9 cellular contexts compared by ENCODE assay signal in genomic region chr20:34704177-34705007, GRCh38. TPM values are rescaled to one million over a fixed set of nuclear protein-coding genes. Genes with fewer than 3 reads are reported as not detected.
A peak's percentile ranks its signal among the peaks of the same experiment; 100 is the strongest.
DNase-seq lines count a peak whose midpoint lies in the region; ATAC-seq, FAIRE-seq and TF ChIP-seq lines count a peak whose summit lies in the region.
"Had no signal": no experiment of that assay in that cellular context is flagged by ENCODE, and none has a peak within 500 bp of the region (broad histone marks: within the 10 kb centered on the region; RNA-seq: fewer than 3 reads in every experiment).

A gene with protein sequence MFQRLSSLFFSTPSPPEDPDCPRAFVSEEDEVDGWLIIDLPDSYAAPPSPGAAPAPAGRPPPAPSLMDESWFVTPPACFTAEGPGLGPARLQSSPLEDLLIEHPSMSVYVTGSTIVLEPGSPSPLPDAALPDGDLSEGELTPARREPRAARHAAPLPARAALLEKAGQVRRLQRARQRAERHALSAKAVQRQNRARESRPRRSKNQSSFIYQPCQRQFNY (plus strand): TSS chr20:34704344. CDS start chr20:34708740, 4,396 bp downstream.

- H3K27ac Mint-ChIP-seq in activated B cell treated with CpG ODN at 0.5 μM for 24 hours: peak within 1 kb of the TSS; percentile 86

- ATAC-seq in GM18868 (IDR thresholded peaks at IDR 0.05; ENCODE audit: unreplicated experiment): peak; percentile 49
- ATAC-seq in HG03135 (IDR thresholded peaks at IDR 0.05; ENCODE audit: unreplicated experiment): peak; percentile 42
- ATAC-seq in activated B cell treated with CpG ODN at 0.5 μM for 24 hours (ENCODE audit: low read depth): peak; percentile 61

- peak within 1 kb of the TSS; percentile 92 for H3K4me3 Mint-ChIP-seq in activated B cell treated with CpG ODN at 0.5 μM for 24 hours

- intact Hi-C loops in activated B cell treated with CpG ODN at 0.5 μM for 24 hours (cut with micrococcal nuclease): loop anchor here (1.0 to 10.0 kb wide), 4 partner anchors 27 to 710 kb away; partner anchors contain the start of genes AHCY, PIGU, RALY and TRPC4AP

- no peaks in the 10 kb centered on the region for H3K27me3 ChIP-seq in bronchial epithelial cell (ENCODE audit: control insufficient read depth, insufficient read depth, low read length)
- H3K27me3 ChIP-seq in small intestine (ENCODE audit: control insufficient read depth in 2 of 2, insufficient read depth in 2 of 2, low read length in 2 of 2): no peaks in the 10 kb centered on the region

- H3K4me3 ChIP-seq in bronchial epithelial cell (ENCODE audit: low read depth, low read length) (peak within 1 kb of the TSS; percentile 77), small intestine (ENCODE audit: low read depth in 1 of 2, low read length in 2 of 2) (peak within 1 kb of the TSS; percentile 68 to 74)

- POLR2A ChIA-PET in activated B cell treated with CpG ODN at 0.5 μM for 24 hours (lab: Charles Lee): interaction anchor here (0.5 to 2.0 kb wide), 8 partner anchors 9 to 971 kb away, joined by 3 to 16 read pairs (median 4); partner anchors contain the start of genes DYNLRB1, EIF2S2, MAP1LC3A and MMP24OS

- H3K27ac ChIP-seq in 22Rv1: peak within 1 kb of the TSS; percentile 87
- peak within 1 kb of the TSS; percentile 98 to 99 for H3K27ac ChIP-seq in small intestine (ENCODE audit: low read depth in 1 of 2, low read length in 1 of 2)

- 1 to 2% (median 1%) methylated on average over 48 to 82 of the region's 82 CpGs for WGBS in small intestine, 3 donors

- peaks cover 3% of the 10 kb centered on the region in 2 donors for H3K4me1 ChIP-seq in small intestine (ENCODE audit: control insufficient read depth in 2 of 2, insufficient read depth in 1 of 2, low read depth in 1 of 2, low read length in 1 of 2)

- TF ChIP-seq CTCF in 22Rv1 (IDR thresholded peaks at IDR 0.05): no peak
- no peak for TF ChIP-seq CTCF in activated B cell treated with CpG ODN at 0.5 μM for 24 hours (IDR thresholded peaks at IDR 0.05)
- no peak for TF ChIP-seq CTCF in bronchial epithelial cell (IDR thresholded peaks at IDR 0.05; ENCODE audit: insufficient read depth, low read length, severe bottlenecking)

- peaks cover 4% of the 10 kb centered on the region for H3K36me3 Mint-ChIP-seq in activated B cell treated with CpG ODN at 0.5 μM for 24 hours (ENCODE audit: low read depth)

- H3K27me3 Mint-ChIP-seq in activated B cell treated with CpG ODN at 0.5 μM for 24 hours: peaks cover 7% of the 10 kb centered on the region

- H3K4me1 Mint-ChIP-seq in activated B cell treated with CpG ODN at 0.5 μM for 24 hours: peaks cover 21% of the 10 kb centered on the region

- CTCF ChIA-PET in activated B cell treated with CpG ODN at 0.5 μM for 24 hours (lab: Charles Lee): interaction anchor here (0.7 to 0.9 kb wide), 2 partner anchors 65 to 392 kb away, joined by 3 read pairs; no protein-coding TSS in a partner anchor

- H3K36me3 ChIP-seq in bronchial epithelial cell (ENCODE audit: control insufficient read depth, insufficient read depth, low read length) (no peaks in the 10 kb centered on the region), small intestine (ENCODE audit: control insufficient read depth in 2 of 2, insufficient read depth in 2 of 2, low read length in 2 of 2) (no peaks in the 10 kb centered on the region)

- FAIRE-seq in bronchial epithelial cell (lab: Jason Lieb, UNC): no peak
- FAIRE-seq in small intestine (lab: Jason Lieb, UNC): no peak
- FAIRE-seq: A204.1 had no signal

- no peaks in the 10 kb centered on the region for H3K9me3 Mint-ChIP-seq in activated B cell treated with CpG ODN at 0.5 μM for 24 hours

- H3K9me3 ChIP-seq in small intestine (ENCODE audit: control insufficient read depth, low read depth): no peaks in the 10 kb centered on the region

- DNase-seq in NCI-H226 (peak; percentile 71), activated B cell treated with CpG ODN at 0.5 μM for 24 hours (peak; percentile 84), bronchial epithelial cell (ENCODE audit: low read depth) (peak; percentile 68), iPS-NIHi7 (ENCODE audit: extremely low spot score) (peak; percentile 93), small intestine (peak; percentile 90)

RNA-seq across cellular contexts. Expression of the gene that starts here (rescaled TPM):
- total RNA-seq in activated B cell treated with CpG ODN at 0.5 μM for 24 hours (4.0 and 4.2 TPM in 2 replicates), bronchial epithelial cell (0.53 and 2.8 TPM in 2 replicates)
- polyA plus RNA-seq in small intestine: 10 to 100 TPM; 10.2 to 30.6 (median 29.5) TPM

Comparison
In these comparisons a context has a peak if more than half of its experiments do, and no peak if none do; other contexts are left out.
1. Peak in every context shown above with its lines: DNase-seq, ATAC-seq, H3K4me3 ChIP-seq and H3K27ac ChIP-seq.